ENCODE assay signal across 8 cellular contexts in the genomic region with DNA sequence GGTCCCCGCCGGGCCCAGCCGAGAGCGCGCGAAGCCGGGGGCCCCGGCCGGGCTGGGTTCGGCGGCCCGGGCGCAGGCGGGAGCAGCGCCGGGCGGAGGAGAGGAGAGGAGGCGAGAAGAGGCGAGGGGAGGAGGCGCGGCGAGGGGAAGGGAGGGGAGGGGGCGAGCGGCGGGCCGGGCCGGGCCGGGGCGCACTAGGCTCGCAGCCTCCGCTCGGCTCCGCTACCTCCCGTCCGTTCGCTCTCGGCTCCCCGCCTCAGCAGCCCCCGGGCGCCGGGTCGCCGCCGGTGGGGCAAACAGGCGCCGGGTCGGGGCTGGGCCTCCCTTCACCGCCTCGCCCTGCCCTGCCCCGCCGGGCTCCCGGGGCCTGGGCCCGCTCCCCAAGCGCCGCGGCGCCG. TPM values are rescaled to one million over a fixed set of nuclear protein-coding genes. Genes with fewer than 3 reads are reported as not detected.
DNase-seq lines count a peak whose midpoint lies in the region; ATAC-seq and TF ChIP-seq lines count a peak whose summit lies in the region.

No MANE protein-coding gene starts in this region.

- TF ChIP-seq CTCF in dorsolateral prefrontal cortex (IDR thresholded peaks at IDR 0.05 in 54 of 56, conservative IDR thresholded peaks at IDR 0.05 in 2 of 56; ENCODE audit: low read depth in 1 of 56, partially characterized antibody in 56 of 56), result no peak
- TF ChIP-seq CTCF in lower leg skin (IDR thresholded peaks at IDR 0.05), result no peak
- no peak for TF ChIP-seq CTCF in tibial nerve (IDR thresholded peaks at IDR 0.05)

- H3K9me3 ChIP-seq in tibial nerve, result no peaks in the 10 kb centered on the region

- H3K36me3 ChIP-seq in tibial nerve, result no peaks in the 10 kb centered on the region

- TF ChIP-seq POLR2A in lower leg skin (IDR thresholded peaks at IDR 0.05) (no peak), tibial nerve (IDR thresholded peaks at IDR 0.05) (no peak)

- H3K4me3 ChIP-seq in dorsolateral prefrontal cortex (peak overlapping the region in 58 of 59 donors; percentile 47 to 83 (median 70)), lower leg skin (ENCODE audit: low read depth, poor library complexity, severe bottlenecking) (peak overlapping the region; percentile 51), tibial nerve (peak overlapping the region; percentile 40 to 61 (median 50))

- intact Hi-C loops in dorsolateral prefrontal cortex (cut with DNase I) (no loop called here), lower leg skin (cut with DNase I; ENCODE audit: low total_unique reads) (no loop called here)

- peaks cover 0 to 21% (median 8%) of the 10 kb centered on the region in 4 donors for H3K4me1 ChIP-seq in tibial nerve

- ATAC-seq in HG02885 (IDR thresholded peaks at IDR 0.05; ENCODE audit: poor library complexity, unreplicated experiment), result no peak

- TF ChIP-seq EP300 in tibial nerve (IDR thresholded peaks at IDR 0.05), result no peak

- H3K27ac ChIP-seq in dorsolateral prefrontal cortex (peak overlapping the region in 34 of 59 donors; percentile 14 to 85 (median 66)), tibial nerve (peak overlapping the region in 1 of 4 donors; percentile 62)

- H3K27me3 ChIP-seq in dorsolateral prefrontal cortex, result peaks cover 0 to 13% (median 0%) of the 10 kb centered on the region in 45 donors
- H3K27me3 ChIP-seq in tibial nerve, result peaks cover 0 to 37% of the 10 kb centered on the region in 2 donors

- WGBS in lower leg skin, 2 donors, result 1 to 2% methylated on average over 16 to 18 of the region's 58 CpGs
- WGBS in tibial nerve, 2 donors, result 0 to 1% methylated on average over 18 of the region's 58 CpGs

- DNase-seq in NCI-H2171 treated with DMSO at 0.1 percent for 48 hours (lab: John Stamatoyannopoulos, UW) (peak; percentile 16), NCI-H2171 (lab: John Stamatoyannopoulos, UW) (no peak), dorsolateral prefrontal cortex (no peak), lower leg skin (ENCODE audit: low spot score in 2 of 2) (no peak), tibial nerve (ENCODE audit: low spot score in 2 of 2) (no peak), HT-29 (ENCODE audit: low spot score) (no peak), islet precursor cell (no peak)

RNA-seq across cellular contexts. Expression of a gene that starts 0.3 kb away (rescaled TPM):
- total RNA-seq in dorsolateral prefrontal cortex (100 to 1,000 TPM in 55 of 120 experiments, 10 to 100 TPM in 65; 39.7 to 181 (median 97.6) TPM), lower leg skin (10 to 100 TPM; 30.9 to 50.7 (median 34.8) TPM), tibial nerve (10 to 100 TPM in 2 of 4 donors, 1 to 10 TPM in 2; 2.8 to 10.9 (median 6.7) TPM)
- total RNA-seq in HT-29 (2014; rRNA removed; shearing (Covaris generic)), result not detected in 2 replicates
